Comparison of ENCODE assay signal across 8 cellular contexts in the genomic region with DNA sequence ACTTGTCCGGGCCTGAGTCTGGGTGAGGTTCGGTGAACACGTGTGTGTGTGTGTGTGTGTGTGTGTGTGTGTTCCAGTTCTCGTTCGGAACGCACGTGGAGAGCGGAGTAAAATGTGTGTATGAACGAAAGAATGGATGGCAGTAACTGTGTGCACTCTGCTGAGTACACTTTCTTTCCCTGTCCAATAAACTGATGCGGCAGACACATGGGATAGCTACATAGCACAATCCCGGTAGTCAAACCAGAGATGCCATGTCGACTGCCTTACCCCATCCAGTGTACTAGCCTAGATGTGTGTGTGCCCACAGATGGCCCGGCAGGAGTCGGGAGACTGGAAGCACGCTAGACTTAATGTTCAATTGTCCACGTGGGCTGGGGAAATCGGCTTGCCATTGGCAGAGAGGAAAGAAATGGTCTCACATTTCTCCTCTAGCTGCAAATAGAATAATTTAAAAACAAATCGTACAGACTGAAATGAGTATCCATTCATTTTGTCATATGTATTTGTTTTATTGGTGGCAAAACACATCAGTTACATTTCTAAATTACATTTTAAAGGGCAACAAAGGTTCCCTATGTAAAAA. TPM values are rescaled to one million over a fixed set of nuclear protein-coding genes. Genes with fewer than 3 reads are reported as not detected.
DNase-seq lines count a peak whose midpoint lies in the region; ATAC-seq and TF ChIP-seq lines count a peak whose summit lies in the region.

No MANE protein-coding gene starts in this region.

- CTCF ChIA-PET in GM10248 (lab: Yijun Ruan, JAX), result interaction anchor here (0.7 to 2.7 kb wide), 9 partner anchors 8 to 69 kb away, joined by 3 to 13 read pairs (median 4); no protein-coding TSS in a partner anchor

- DNase-seq in A172 (ENCODE audit: low spot score), result peak; percentile 87
- DNase-seq in GM10248 (ENCODE audit: extremely low spot score), result peak; percentile 50
- DNase-seq in NCI-H1048 (lab: John Stamatoyannopoulos, UW), result peak; percentile 64
- DNase-seq in SJCRH30, result peak; percentile 82 to 88
- DNase-seq in choroid plexus epithelial cell (ENCODE audit: low read depth), result peak; percentile 95
- peak; percentile 72 for DNase-seq in kidney epithelial cell (ENCODE audit: low read depth)
- peak; percentile 8 to 16 for DNase-seq in stimulated activated CD4-positive, alpha-beta T cell treated with anti-CD3 and anti-CD28 coated beads, Interleukin-2, amount 100 ng/mL, for 24 hours

- H3K4me3 ChIP-seq in SJCRH30, result peak overlapping the region; percentile 73
- H3K4me3 ChIP-seq in choroid plexus epithelial cell (ENCODE audit: low read depth, low read length), result peak overlapping the region; percentile 93
- peak overlapping the region; percentile 85 for H3K4me3 ChIP-seq in kidney epithelial cell (ENCODE audit: low read depth, low read length)

- TF ChIP-seq CTCF in GM10248 (IDR thresholded peaks at IDR 0.05; ENCODE audit: control extremely low read depth, extremely low read depth, low read depth, missing control alignments) (no peak), choroid plexus epithelial cell (conservative IDR thresholded peaks at IDR 0.05; ENCODE audit: low read depth, low read length) (no peak), kidney epithelial cell (IDR thresholded peaks at IDR 0.05; ENCODE audit: insufficient read depth, low read length, poor library complexity, severe bottlenecking) (no peak)

- H3K9me3 ChIP-seq in SJCRH30 (replicated peaks), result no peaks in the 10 kb centered on the region

- POLR2A ChIA-PET in GM10248 (lab: Yijun Ruan, JAX), result interaction anchor here (0.6 to 1.0 kb wide), 2 partner anchors 22 to 46 kb away, joined by 3 read pairs; no protein-coding TSS in a partner anchor

- H3K4me1 ChIP-seq in SJCRH30, result no peaks in the 10 kb centered on the region

- peak overlapping the region; percentile 77 for H3K27ac ChIP-seq in SJCRH30

- ATAC-seq in HG02678 (IDR thresholded peaks at IDR 0.05; ENCODE audit: unreplicated experiment), result peak; percentile 7

- H3K36me3 ChIP-seq in SJCRH30 (no peaks in the 10 kb centered on the region), kidney epithelial cell (ENCODE audit: control insufficient read depth, insufficient read depth, low read length) (no peaks in the 10 kb centered on the region)

- H3K27me3 ChIP-seq in SJCRH30 (no peaks in the 10 kb centered on the region), kidney epithelial cell (ENCODE audit: control insufficient read depth, insufficient read depth, low read length) (no peaks in the 10 kb centered on the region)

RNA-seq across cellular contexts. Expression of a gene that starts 0.6 kb away (rescaled TPM):
- 55.2 and 63.9 TPM in 2 replicates for total RNA-seq in A172 (2014; rRNA removed; shearing (Covaris generic))
- total RNA-seq in SJCRH30 (2014; rRNA removed; shearing (Covaris generic)), result 34.4 and 40.4 TPM in 2 replicates
- 27.2 and 27.9 TPM in 2 replicates for total RNA-seq in kidney epithelial cell

Comparison
In these comparisons a context has a peak if more than half of its experiments do, and no peak if none do; other contexts are left out.
1. Peak in every context shown above with its lines: DNase-seq, ATAC-seq, H3K4me3 ChIP-seq and H3K27ac ChIP-seq.
2. DNase-seq: peak in every context shown above with its lines; median percentile 95 in choroid plexus epithelial cell; 87 in A172; 85 in SJCRH30; 72 in kidney epithelial cell; 64 in NCI-H1048; 50 in GM10248; 12 in stimulated activated CD4-positive, alpha-beta T cell treated with anti-CD3 and anti-CD28 coated beads, Interleukin-2, amount 100 ng/mL, for 24 hours.